ENCODE assay signal across 30 cellular contexts in genomic region chr19:4548238-4548584, GRCh38. TPM values are rescaled to one million over a fixed set of nuclear protein-coding genes. Genes with fewer than 3 reads are reported as not detected.
"Had no signal": no experiment of that assay in that cellular context is flagged by ENCODE, and none has a peak within 500 bp of the region (broad histone marks: within the 10 kb centered on the region; RNA-seq: fewer than 3 reads in every experiment).

No MANE protein-coding gene starts in this region.

- H3K4me3 Mint-ChIP-seq: activated CD4-positive, alpha-beta T cell treated with anti-CD3 and anti-CD28 coated beads for 36 hours; activated CD4-positive, alpha-beta T cell treated with anti-CD3 and anti-CD28 coated beads, Interleukin-2, amount 10 ng/mL, durations not matched to agents 7 days and 5 days; activated naive CD4-positive, alpha-beta T cell treated with anti-CD3 and anti-CD28 coated beads, Interleukin-2, amount 10 ng/mL, durations not matched to agents 7 days and 5 days; activated naive CD8-positive, alpha-beta T cell; activated naive CD8-positive, alpha-beta T cell treated with anti-CD3 and anti-CD28 coated beads, Interleukin-2, amount 50 U/mL, for 24 hours; brain; T-helper 1 cell treated with Interleukin-12 subunit alpha and Interleukin-12 subunit beta and Interleukin-4 antibody, amounts not matched to agents 30 μg/mL and 1 μg/mL, for 36 hours; T-helper 2 cell treated with Interferon-gamma antibody and Interleukin-4, amounts not matched to agents 5 μg/mL and 100 μg/mL, for 36 hours had no signal

- FAIRE-seq: bronchial epithelial cell, RCC 7860, TTC549 had no signal

- H3K4me2 ChIP-seq: PC-9 had no signal

- H2AFZ ChIP-seq: PC-9 had no signal

- H3K27me3 ChIP-seq: MG63 had no signal

- DNase-seq: activated CD4-positive, alpha-beta T cell treated with anti-CD3 and anti-CD28 coated beads, Interleukin-2, amount 10 ng/mL, durations not matched to agents 7 days and 5 days; activated CD8-positive, alpha-beta memory T cell treated with anti-CD3 and anti-CD28 coated beads, Interleukin-2, amount 50 U/mL, for 48 hours; activated effector memory CD4-positive, alpha-beta T cell treated with Interleukin-2 at 50 U/mL for 16 hours; activated naive CD4-positive, alpha-beta T cell treated with anti-CD3 and anti-CD28 coated beads, Interleukin-2, amount 10 ng/mL, durations not matched to agents 7 days and 5 days; activated T-cell treated with anti-CD3 and anti-CD28 coated beads, Interleukin-2, amount 50 U/mL, for 48 hours; caudate nucleus; Kasumi-1; KG1; MG63; NCI-H1048; NCI-H146; NCI-H187; NCI-H2029 treated with DMSO at 0.1 percent for 48 hours; NCI-H2107; NCI-H2171; NCI-H510A; NCI-H748 treated with DMSO at 0.1 percent for 48 hours; NK-92 treated with Interleukin-12 subunit alpha and Interleukin-12 subunit beta, amount 100 ng/mL, for 24 hours; PC-9; Right ventricle myocardium superior had no signal

- H3K27me3 Mint-ChIP-seq: activated CD4-positive, alpha-beta T cell treated with anti-CD3 and anti-CD28 coated beads, Interleukin-2, amount 10 ng/mL, durations not matched to agents 7 days and 5 days; activated naive CD4-positive, alpha-beta T cell treated with anti-CD3 and anti-CD28 coated beads, Interleukin-2, amount 10 ng/mL, durations not matched to agents 7 days and 5 days; brain had no signal

- H3K27ac ChIP-seq: PC-9, RWPE1 had no signal

- H3K9me3 ChIP-seq: MG63 had no signal

- H3K27ac Mint-ChIP-seq: activated CD4-positive, alpha-beta T cell treated with anti-CD3 and anti-CD28 coated beads for 36 hours; activated CD4-positive, alpha-beta T cell treated with anti-CD3 and anti-CD28 coated beads, Interleukin-2, amount 10 ng/mL, durations not matched to agents 7 days and 5 days; activated naive CD4-positive, alpha-beta T cell treated with anti-CD3 and anti-CD28 coated beads, Interleukin-2, amount 10 ng/mL, durations not matched to agents 7 days and 5 days; activated naive CD8-positive, alpha-beta T cell; activated naive CD8-positive, alpha-beta T cell treated with anti-CD3 and anti-CD28 coated beads, Interleukin-2, amount 50 U/mL, for 24 hours; brain; T-helper 1 cell treated with Interleukin-12 subunit alpha and Interleukin-12 subunit beta and Interleukin-4 antibody, amounts not matched to agents 30 μg/mL and 1 μg/mL, for 36 hours; T-helper 2 cell treated with Interferon-gamma antibody and Interleukin-4, amounts not matched to agents 5 μg/mL and 100 μg/mL, for 36 hours had no signal

- H3K9me3 Mint-ChIP-seq: activated CD4-positive, alpha-beta T cell treated with anti-CD3 and anti-CD28 coated beads, Interleukin-2, amount 10 ng/mL, durations not matched to agents 7 days and 5 days; activated naive CD4-positive, alpha-beta T cell treated with anti-CD3 and anti-CD28 coated beads, Interleukin-2, amount 10 ng/mL, durations not matched to agents 7 days and 5 days; activated naive CD8-positive, alpha-beta T cell treated with anti-CD3 and anti-CD28 coated beads, Interleukin-2, amount 50 U/mL, for 24 hours; brain; T-helper 1 cell treated with Interleukin-12 subunit alpha and Interleukin-12 subunit beta and Interleukin-4 antibody, amounts not matched to agents 30 μg/mL and 1 μg/mL, for 36 hours; T-helper 2 cell treated with Interferon-gamma antibody and Interleukin-4, amounts not matched to agents 5 μg/mL and 100 μg/mL, for 36 hours had no signal

- H3K36me3 Mint-ChIP-seq: activated naive CD4-positive, alpha-beta T cell treated with anti-CD3 and anti-CD28 coated beads, Interleukin-2, amount 10 ng/mL, durations not matched to agents 7 days and 5 days; activated naive CD8-positive, alpha-beta T cell had no signal

- H3K36me3 ChIP-seq: MG63 had no signal

- H3K4me1 Mint-ChIP-seq: activated CD4-positive, alpha-beta T cell treated with anti-CD3 and anti-CD28 coated beads for 36 hours; activated CD4-positive, alpha-beta T cell treated with anti-CD3 and anti-CD28 coated beads, Interleukin-2, amount 10 ng/mL, durations not matched to agents 7 days and 5 days; activated naive CD4-positive, alpha-beta T cell treated with anti-CD3 and anti-CD28 coated beads, Interleukin-2, amount 10 ng/mL, durations not matched to agents 7 days and 5 days; activated naive CD8-positive, alpha-beta T cell treated with anti-CD3 and anti-CD28 coated beads, Interleukin-2, amount 50 U/mL, for 24 hours; brain had no signal

- H3K4me3 ChIP-seq: MG63, PC-9 had no signal

RNA-seq across cellular contexts. Expression of gene SEMA6B, which starts 11.3 kb away (rescaled TPM):
- total RNA-seq: activated CD4-positive, alpha-beta T cell treated with anti-CD3 and anti-CD28 coated beads for 36 hours; activated CD4-positive, alpha-beta T cell treated with anti-CD3 and anti-CD28 coated beads, Interleukin-2, amount 10 ng/mL, durations not matched to agents 7 days and 5 days had no signal

RNA-seq across cellular contexts. Expression of gene PLIN5, which starts 13.2 kb away (rescaled TPM):
- total RNA-seq: activated CD4-positive, alpha-beta T cell treated with anti-CD3 and anti-CD28 coated beads for 36 hours; activated CD4-positive, alpha-beta T cell treated with anti-CD3 and anti-CD28 coated beads, Interleukin-2, amount 10 ng/mL, durations not matched to agents 7 days and 5 days; bronchial epithelial cell had no signal

RNA-seq across cellular contexts. Expression of gene PLIN4, which starts 29.9 kb away (rescaled TPM):
- total RNA-seq: activated CD4-positive, alpha-beta T cell treated with anti-CD3 and anti-CD28 coated beads for 36 hours; activated CD4-positive, alpha-beta T cell treated with anti-CD3 and anti-CD28 coated beads, Interleukin-2, amount 10 ng/mL, durations not matched to agents 7 days and 5 days had no signal
